Comparison of ENCODE assay signal across 26 cellular contexts in genomic region chr11:121891134-121891533, GRCh38.
A peak's percentile ranks its signal among the peaks of the same experiment; 100 is the strongest.
DNase-seq lines count a peak whose midpoint lies in the region; ATAC-seq and TF ChIP-seq lines count a peak whose summit lies in the region.
"Had no signal": no experiment of that assay in that cellular context is flagged by ENCODE, and none has a peak within 500 bp of the region (broad histone marks: within the 10 kb centered on the region; RNA-seq: fewer than 3 reads in every experiment).

No MANE protein-coding gene starts in this region.

- no peaks in the 10 kb centered on the region for H3K27me3 ChIP-seq in adipocyte (replicated peaks; ENCODE audit: control insufficient read depth, insufficient read depth, low read length)
- H3K27me3 ChIP-seq in lower lobe of right lung (ENCODE audit: low read depth) = no peaks in the 10 kb centered on the region
- H3K27me3 ChIP-seq in upper lobe of right lung = no peaks in the 10 kb centered on the region
- H3K27me3 ChIP-seq: colonic mucosa, uterus had no signal

- peak overlapping the region; percentile 2 for H3K9ac ChIP-seq in adipocyte (ENCODE audit: low read length)

- H3K36me3 ChIP-seq in adipocyte (ENCODE audit: control insufficient read depth, insufficient read depth, low read length, severe bottlenecking) (no peaks in the 10 kb centered on the region), lower lobe of right lung (no peaks in the 10 kb centered on the region), upper lobe of right lung (no peaks in the 10 kb centered on the region)
- H3K36me3 ChIP-seq: colonic mucosa, uterus had no signal

- ATAC-seq in left ventricle myocardium superior = peak; percentile 11
- ATAC-seq in Right ventricle myocardium superior (ENCODE audit: poor library complexity) = no peak
- ATAC-seq in lower lobe of right lung = peak; percentile 36 to 38
- peak; percentile 49 for ATAC-seq in upper lobe of right lung
- ATAC-seq in GM18519 (IDR thresholded peaks at IDR 0.05; ENCODE audit: low FRiP score, unreplicated experiment) = no peak
- ATAC-seq: GM23338; stimulated activated naive B cell treated with anti-CD40 and anti-IgM and Interleukin-4, amounts not matched to agents 10 μg/mL and 1 μg/mL and 100 μg/mL, for 72 hours had no signal

- intact Hi-C loops in left ventricle myocardium superior (cut with micrococcal nuclease) = no loop called here
- intact Hi-C loops in Right ventricle myocardium superior (cut with DNase I) = no loop called here
- intact Hi-C loops in lower lobe of right lung (cut with DNase I) = no loop called here
- intact Hi-C loops in upper lobe of right lung (cut with DNase I) = no loop called here

- H3K4me3 ChIP-seq in adipocyte (ENCODE audit: low read length) (no peak overlapping the region), lower lobe of right lung (no peak overlapping the region), upper lobe of right lung (no peak overlapping the region)
- H3K4me3 ChIP-seq: colonic mucosa, GM23338, uterus had no signal

- H3K4me1 ChIP-seq in adipocyte (ENCODE audit: control insufficient read depth, insufficient read depth, low read length) (peaks cover 51% of the 10 kb centered on the region), lower lobe of right lung (peaks cover 17% of the 10 kb centered on the region), upper lobe of right lung (no peaks in the 10 kb centered on the region)
- H3K4me1 ChIP-seq: colonic mucosa, uterus had no signal

- TF ChIP-seq CTCF in lower lobe of right lung (IDR thresholded peaks at IDR 0.05) (no peak), upper lobe of right lung (IDR thresholded peaks at IDR 0.05) (no peak)

- no peaks in the 10 kb centered on the region for H3K9me3 ChIP-seq in adipocyte (ENCODE audit: control insufficient read depth, low read length)
- no peaks in the 10 kb centered on the region for H3K9me3 ChIP-seq in lower lobe of right lung
- H3K9me3 ChIP-seq in upper lobe of right lung = no peaks in the 10 kb centered on the region
- H3K9me3 ChIP-seq: colonic mucosa, uterus had no signal

- H3K27ac ChIP-seq in lower lobe of right lung (no peak overlapping the region), upper lobe of right lung (no peak overlapping the region)
- H3K27ac ChIP-seq: colonic mucosa, uterus had no signal

- DNase-seq in left ventricle myocardium superior (no peak), Right ventricle myocardium superior (no peak), adipocyte (ENCODE audit: low read depth) (no peak), lower lobe of right lung (no peak), upper lobe of right lung (no peak), putamen (ENCODE audit: low spot score) (no peak), dedifferentiated amniotic fluid mesenchymal stem cell (ENCODE audit: extremely low spot score) (no peak)
- DNase-seq: activated CD4-positive, alpha-beta memory T cell treated with anti-CD3 and anti-CD28 coated beads for 36 hours; activated CD4-positive, CD25-positive, alpha-beta regulatory T cell; activated gamma-delta T cell; activated T-cell treated with anti-CD3 and anti-CD28 coated beads for 4 hours; colonic mucosa; DMS53; GF-D8; KBM-7; NCI-H1694; NCI-H2171; NCI-H526; retina; stimulated activated CD4-positive, alpha-beta T cell treated with anti-CD3 and anti-CD28 coated beads, Interleukin-4, amount 100 ng/mL, for 24 hours; stimulated activated naive B cell treated with anti-CD40 and anti-IgM and Interleukin-4, amounts not matched to agents 10 μg/mL and 1 μg/mL and 100 μg/mL, for 72 hours; SW 1271; T1000; uterus had no signal

Comparison
In these comparisons a context has a peak if more than half of its experiments do, and no peak if none do; other contexts are left out.
1. ATAC-seq: peak in left ventricle myocardium superior (single experiment), lower lobe of right lung (2 of 2) and upper lobe of right lung (single experiment); none in Right ventricle myocardium superior (single experiment) and GM18519 (single experiment).